ENCODE assay signal across 1 cellular context in genomic region chr13:26253787-26254582, GRCh38.
TF ChIP-seq lines count a peak whose summit lies in the region.

Gene CDK8, plus strand, starts transcription at chr13:26254129. Its CDS starts 513 bp downstream, at chr13:26254642.

TF ChIP-seq in HepG2, 621 proteins besides CTCF, POLR2A, EP300 and RAD21 (continued from another document and continues in another):
- no peak for TF ChIP-seq ZBTB49 (CRISPR knock-in tag; IDR thresholded peaks at IDR 0.05; ENCODE audit: borderline replicate concordance)
- TF ChIP-seq STAT6 (CRISPR knock-in tag; IDR thresholded peaks at IDR 0.05; ENCODE audit: borderline replicate concordance), result no peak
- TF ChIP-seq TFDP2 (CRISPR knock-in tag; IDR thresholded peaks at IDR 0.05), result peak; percentile 89
- TF ChIP-seq ZNF143 (CRISPR knock-in tag; IDR thresholded peaks at IDR 0.05), result peak; percentile 99
- no peak for TF ChIP-seq ZNF331 (CRISPR knock-in tag; IDR thresholded peaks at IDR 0.05)
- no peak for TF ChIP-seq HDAC6 (IDR thresholded peaks at IDR 0.05; ENCODE audit: low read depth, low read length)
- peak; percentile 93 for TF ChIP-seq GABPB1 (CRISPR knock-in tag; IDR thresholded peaks at IDR 0.05)
- no peak; the same call in 1 of the 2 replicates for TF ChIP-seq ZNF274 (CRISPR knock-in tag; IDR thresholded peaks at IDR 0.05)
- TF ChIP-seq PRMT3 (CRISPR knock-in tag; IDR thresholded peaks at IDR 0.05; ENCODE audit: borderline replicate concordance, low read depth), result no peak
- no peak for TF ChIP-seq RFX5 (IDR thresholded peaks at IDR 0.05; ENCODE audit: low read depth, low read length)
- TF ChIP-seq ZNF451 (CRISPR knock-in tag; IDR thresholded peaks at IDR 0.05), result peak; percentile 45; the same call in 1 of the 2 replicates
- no peak for TF ChIP-seq ZNF598 (CRISPR knock-in tag; IDR thresholded peaks at IDR 0.05; ENCODE audit: borderline replicate concordance)
- no peak for TF ChIP-seq ESRRA (CRISPR knock-in tag; IDR thresholded peaks at IDR 0.05; ENCODE audit: low read depth)
- no peak for TF ChIP-seq ZNF850 (CRISPR knock-in tag; conservative IDR thresholded peaks at IDR 0.05)
- TF ChIP-seq POLR2AphosphoS2 (IDR thresholded peaks at IDR 0.05; ENCODE audit: low read depth, low read length), result no peak
- TF ChIP-seq ZNF441 (CRISPR knock-in tag; IDR thresholded peaks at IDR 0.05; ENCODE audit: borderline replicate concordance), result peak; percentile 39; the same call in 1 of the 2 replicates
- TF ChIP-seq ZNF674 (CRISPR knock-in tag; IDR thresholded peaks at IDR 0.05; ENCODE audit: low read depth), result no peak
- no peak for TF ChIP-seq ZNF318 (CRISPR knock-in tag; IDR thresholded peaks at IDR 0.05)
- peak; percentile 93 for TF ChIP-seq ZNF574 (CRISPR knock-in tag; IDR thresholded peaks at IDR 0.05)
- no peak for TF ChIP-seq PAF1 (CRISPR knock-in tag; IDR thresholded peaks at IDR 0.05)
- 0 out of 2 replicates have a peak, but pooled peaks have one; percentile 11 for TF ChIP-seq MZF1 (CRISPR knock-in tag; IDR thresholded peaks at IDR 0.05; ENCODE audit: borderline replicate concordance)
- no peak for TF ChIP-seq KDM4B (CRISPR knock-in tag; IDR thresholded peaks at IDR 0.05)
- TF ChIP-seq ZNF350 (CRISPR knock-in tag; IDR thresholded peaks at IDR 0.05; ENCODE audit: borderline replicate concordance, low read depth), result peak; percentile 84
- no peak for TF ChIP-seq CENPBD1 (CRISPR knock-in tag; IDR thresholded peaks at IDR 0.05; ENCODE audit: borderline replicate concordance, low read depth)
- TF ChIP-seq HHEX (CRISPR knock-in tag; IDR thresholded peaks at IDR 0.05), result no peak
- TF ChIP-seq RARG (CRISPR knock-in tag; IDR thresholded peaks at IDR 0.05; ENCODE audit: low read depth), result no peak
- TF ChIP-seq ETS1 (CRISPR knock-in tag; IDR thresholded peaks at IDR 0.05), result no peak
- TF ChIP-seq KLF6 (CRISPR knock-in tag; IDR thresholded peaks at IDR 0.05), result no peak
- no peak for TF ChIP-seq ZIK1 (CRISPR knock-in tag; IDR thresholded peaks at IDR 0.05; ENCODE audit: borderline replicate concordance, low read depth)
- TF ChIP-seq SP1 (IDR thresholded peaks at IDR 0.05), result no peak
- TF ChIP-seq SP1 (CRISPR knock-in tag; IDR thresholded peaks at IDR 0.05), result peak; percentile 97
- TF ChIP-seq TEAD2 (CRISPR knock-in tag; IDR thresholded peaks at IDR 0.05), result no peak
- TF ChIP-seq ZNF205 (CRISPR knock-in tag; IDR thresholded peaks at IDR 0.05), result peak; percentile 17; the same call in 1 of the 2 replicates
- no peak for TF ChIP-seq RELA (CRISPR knock-in tag; IDR thresholded peaks at IDR 0.05)
- no peak; the same call in 1 of the 2 replicates for TF ChIP-seq FOXO1 (CRISPR knock-in tag; IDR thresholded peaks at IDR 0.05)
- TF ChIP-seq ZBTB21 (CRISPR knock-in tag; IDR thresholded peaks at IDR 0.05), result no peak
- no peak for TF ChIP-seq ZBTB20 (CRISPR knock-in tag; IDR thresholded peaks at IDR 0.05; ENCODE audit: borderline replicate concordance, low read depth)
- no peak for TF ChIP-seq ZFP41 (CRISPR knock-in tag; IDR thresholded peaks at IDR 0.05; ENCODE audit: borderline replicate concordance)
- no peak for TF ChIP-seq ZSCAN20 (CRISPR knock-in tag; IDR thresholded peaks at IDR 0.05; ENCODE audit: borderline replicate concordance)
- peak; percentile 94 for TF ChIP-seq GMEB1 (CRISPR knock-in tag; IDR thresholded peaks at IDR 0.05; ENCODE audit: borderline replicate concordance)
- TF ChIP-seq HOXD1 (CRISPR knock-in tag; IDR thresholded peaks at IDR 0.05), result no peak
- peak; percentile 79 for TF ChIP-seq ZFY (CRISPR knock-in tag; IDR thresholded peaks at IDR 0.05)
- TF ChIP-seq ZNF891 (CRISPR knock-in tag; IDR thresholded peaks at IDR 0.05), result 0 out of 2 replicates have a peak, but pooled peaks have one; percentile 58
